In the genomic region with DNA sequence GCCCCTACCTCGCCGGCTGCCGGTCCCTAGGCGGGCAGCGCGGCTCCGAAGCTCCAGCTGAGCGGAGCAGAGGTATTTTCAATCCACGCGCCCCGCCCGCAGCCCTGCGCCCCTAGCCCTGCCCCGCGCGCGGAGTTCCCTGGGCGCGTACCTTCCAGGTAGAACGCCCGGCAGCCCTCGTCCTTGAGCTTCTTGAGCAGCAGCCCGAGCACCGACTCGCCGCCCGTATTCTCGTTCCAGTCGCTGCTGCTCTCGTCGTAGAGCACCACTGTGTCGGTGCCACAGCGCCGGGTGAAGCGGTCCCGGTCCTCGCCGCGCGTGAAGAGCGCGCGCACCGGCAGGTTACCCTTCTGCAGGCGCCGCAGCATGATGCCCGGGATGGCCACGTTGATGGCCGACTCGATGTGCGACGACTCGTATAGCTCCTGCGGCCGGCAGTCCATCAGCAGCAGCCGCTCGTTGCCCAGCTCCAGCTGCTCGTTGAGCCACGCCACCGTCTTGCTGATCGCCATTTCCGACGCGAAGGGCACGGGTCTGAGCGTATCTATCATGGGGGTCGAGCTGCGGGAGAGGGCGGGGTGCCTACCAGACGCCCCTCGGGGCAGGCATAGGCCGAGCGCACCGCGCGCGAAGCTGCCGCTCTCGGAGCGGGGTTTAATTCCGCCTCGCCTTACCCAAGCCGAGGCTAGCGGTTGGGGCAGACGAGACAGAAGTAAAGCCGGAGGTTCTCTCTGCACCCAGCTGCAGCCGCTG, we compare ENCODE assay signal across 8 cellular contexts. TPM values are rescaled to one million over a fixed set of nuclear protein-coding genes. Genes with fewer than 3 reads are reported as not detected.
A peak's percentile ranks its signal among the peaks of the same experiment; 100 is the strongest.
DNase-seq lines count a peak whose midpoint lies in the region; ATAC-seq and TF ChIP-seq lines count a peak whose summit lies in the region.

No MANE protein-coding gene starts in this region.

- H2BK5ac ChIP-seq in trophoblast cell (ENCODE audit: low read depth, low read length, poor library complexity), result peak overlapping the region; percentile 13

- peak; percentile 0 for ATAC-seq in foreskin keratinocyte

- no peak overlapping the region for H2AK5ac ChIP-seq in trophoblast cell (ENCODE audit: low read length)

- H3K4me2 ChIP-seq in trophoblast cell (ENCODE audit: low read length), result peak overlapping the region; percentile 89

- H2BK12ac ChIP-seq in trophoblast cell (ENCODE audit: low read length), result peak overlapping the region; percentile 4

- no peaks in the 10 kb centered on the region for H3K9me3 ChIP-seq in trophoblast cell (ENCODE audit: insufficient read depth, low read depth, low read length)

- peak overlapping the region; percentile 56 for H2AFZ ChIP-seq in trophoblast cell (ENCODE audit: insufficient read depth, low read length, poor library complexity)

- H3K4me1 ChIP-seq in foreskin keratinocyte, result peaks cover 25% of the 10 kb centered on the region
- H3K4me1 ChIP-seq in trophoblast cell (ENCODE audit: control insufficient read depth in 1 of 2, insufficient read depth in 2 of 2, low read length in 2 of 2), result peaks cover 15 to 19% of the 10 kb centered on the region in 2 experiments

- no peak for TF ChIP-seq CTCF in foreskin keratinocyte (conservative IDR thresholded peaks at IDR 0.05)

- H2BK120ac ChIP-seq in trophoblast cell (ENCODE audit: insufficient read depth, low read length, poor library complexity), result peak overlapping the region; percentile 3

- H3K79me2 ChIP-seq in trophoblast cell (ENCODE audit: control insufficient read depth, insufficient read depth, low read length, poor library complexity), result peaks cover 18% of the 10 kb centered on the region

- H4K8ac ChIP-seq in trophoblast cell (ENCODE audit: low read depth, low read length), result peak overlapping the region; percentile 3

- H3K9ac ChIP-seq in trophoblast cell (ENCODE audit: low read length), result peak overlapping the region; percentile 85

- H3K18ac ChIP-seq in trophoblast cell (ENCODE audit: low read length), result peak overlapping the region; percentile 24

- peak overlapping the region; percentile 69 for H3K23ac ChIP-seq in trophoblast cell (ENCODE audit: low read length)

- no CpG with 5 or more reads among the region's 87 CpGs for WGBS in trophoblast cell (ENCODE audit: extremely low coverage, insufficient coverage, insufficient read length)

- DNase-seq in Caki2 (ENCODE audit: low read depth), result peak; percentile 38
- DNase-seq in H4 (ENCODE audit: low spot score), result peak; percentile 19
- DNase-seq in NCI-H526 treated with DMSO at 0.1 percent for 48 hours (lab: John Stamatoyannopoulos, UW), result peak; percentile 55
- peak; percentile 78 for DNase-seq in activated effector memory CD4-positive, alpha-beta T cell treated with anti-CD3 and anti-CD28 coated beads, Interleukin-2, amount 50 U/mL, for 16 hours
- DNase-seq in foreskin keratinocyte, result no peak
- DNase-seq in trophoblast cell, result peak; percentile 31 to 66
- no peak for DNase-seq in NCI-H446 treated with DMSO at 0.1 percent for 48 hours (lab: John Stamatoyannopoulos, UW)
- no peak for DNase-seq in kidney glomerular epithelial cell (lab: John Stamatoyannopoulos, UW)

- peak overlapping the region; percentile 88 for H3K4me3 ChIP-seq in trophoblast cell (ENCODE audit: low read depth, low read length)

- no peaks in the 10 kb centered on the region for H3K27me3 ChIP-seq in foreskin keratinocyte
- peaks cover 10% of the 10 kb centered on the region for H3K27me3 ChIP-seq in trophoblast cell (ENCODE audit: insufficient read depth, low read length)

- peak overlapping the region; percentile 66 for H3K14ac ChIP-seq in trophoblast cell (ENCODE audit: low read length)

- H3K4ac ChIP-seq in trophoblast cell (ENCODE audit: low read depth, low read length), result peak overlapping the region; percentile 49

- peaks cover 5 to 6% of the 10 kb centered on the region in 2 experiments for H3K36me3 ChIP-seq in trophoblast cell (ENCODE audit: control insufficient read depth in 1 of 2, insufficient read depth in 2 of 2, low read length in 2 of 2)

- H3K79me1 ChIP-seq in trophoblast cell (ENCODE audit: low read length), result peaks cover 29% of the 10 kb centered on the region

- peak overlapping the region; percentile 37 for H4K91ac ChIP-seq in trophoblast cell (ENCODE audit: low read depth, low read length)

- H3K27ac ChIP-seq in foreskin keratinocyte (peak overlapping the region; percentile 35), trophoblast cell (ENCODE audit: low read depth, low read length) (no peak overlapping the region)

- no peak overlapping the region for H4K12ac ChIP-seq in trophoblast cell (ENCODE audit: low read depth, low read length)

- in situ Hi-C loops in Caki2 (cut with HindIII; ENCODE audit: low pct_unique_long_range_greater_than_20kb, low sequenced_read_pairs), result no loop called here

RNA-seq across cellular contexts. Expression of gene DUSP6, which starts 0.6 kb away (rescaled TPM):
- total RNA-seq in Caki2 (2014; rRNA removed; shearing (Covaris generic); ENCODE audit: low replicate concordance), result 24.3 and 24.4 TPM in 2 replicates
- total RNA-seq in H4 (2014; rRNA removed; shearing (Covaris generic)), result 2.7 and 4.0 TPM in 2 replicates
- total RNA-seq in foreskin keratinocyte, result 163 and 174 TPM in 2 replicates
- polyA plus RNA-seq in foreskin keratinocyte, result 46.0 and 62.1 TPM in 2 replicates
- 7.5 and 8.0 TPM in 2 replicates for polyA plus RNA-seq in trophoblast cell (2013)

Comparison
In these comparisons a context has a peak if more than half of its experiments do, and no peak if none do; other contexts are left out.
1. DNase-seq: peak in Caki2 (single experiment), H4 (single experiment), NCI-H526 treated with DMSO at 0.1 percent for 48 hours (single experiment), activated effector memory CD4-positive, alpha-beta T cell treated with anti-CD3 and anti-CD28 coated beads, Interleukin-2, amount 50 U/mL, for 16 hours (single experiment) and trophoblast cell (2 of 2); none in foreskin keratinocyte (0 of 2), NCI-H446 treated with DMSO at 0.1 percent for 48 hours (single experiment) and kidney glomerular epithelial cell (single experiment).